ENCODE assay signal across 11 cellular contexts in genomic region chr19:18301718-18302111, GRCh38. TPM values are rescaled to one million over a fixed set of nuclear protein-coding genes. Genes with fewer than 3 reads are reported as not detected.
DNase-seq lines count a peak whose midpoint lies in the region; ATAC-seq, FAIRE-seq and TF ChIP-seq lines count a peak whose summit lies in the region.
"Had no signal": no experiment of that assay in that cellular context is flagged by ENCODE, and none has a peak within 500 bp of the region (broad histone marks: within the 10 kb centered on the region; RNA-seq: fewer than 3 reads in every experiment).

No MANE protein-coding gene starts in this region.

- TF ChIP-seq POLR2A in K562 (conservative IDR thresholded peaks at IDR 0.05), result no peak

- no peaks in the 10 kb centered on the region; the same call in 2 of the 3 replicates for H3K79me2 ChIP-seq in K562 (ENCODE audit: control insufficient read depth, insufficient read depth, low read length)

- TF ChIP-seq CTCF in left ventricle myocardium inferior (IDR thresholded peaks at IDR 0.05; ENCODE audit: borderline replicate concordance), result no peak
- no peak for TF ChIP-seq CTCF in K562 (IDR thresholded peaks at IDR 0.05 in 2 of 3, conservative IDR thresholded peaks at IDR 0.05 in 1 of 3; ENCODE audit: insufficient read depth in 2 of 3, low read depth in 1 of 3, low read length in 3 of 3)
- no peak for TF ChIP-seq CTCF in natural killer cell (IDR thresholded peaks at IDR 0.05)
- no peak for TF ChIP-seq CTCF in kidney (IDR thresholded peaks at IDR 0.05; ENCODE audit: borderline replicate concordance, extremely low read depth, insufficient read depth)

- H3K4me1 ChIP-seq in left ventricle myocardium inferior (peaks cover 64% of the 10 kb centered on the region), K562 (replicated peaks in 1 of 2; ENCODE audit: control insufficient read depth in 2 of 2, insufficient read depth in 2 of 2, low read length in 2 of 2) (peaks cover 32 to 53% of the 10 kb centered on the region in 2 experiments), kidney (ENCODE audit: control insufficient read depth in 1 of 2, insufficient read depth in 1 of 2, low read depth in 1 of 2, low read length in 2 of 2) (peaks cover 8 to 30% of the 10 kb centered on the region in 2 donors)

- no peaks in the 10 kb centered on the region for H3K27me3 Mint-ChIP-seq in natural killer cell (ENCODE audit: low read depth in 2 of 2)

- WGBS in K562 (ENCODE audit: insufficient coverage, low coverage, missing lambda C conversion rate), result 86% methylated on average over 4 of the region's 4 CpGs

- H2AFZ ChIP-seq in K562 (ENCODE audit: low read depth, low read length), result no peak overlapping the region

- peak overlapping the region; percentile 99 for H3K27ac ChIP-seq in left ventricle myocardium inferior (replicated peaks)
- H3K27ac ChIP-seq in K562 (ENCODE audit: extremely low read depth, low read depth, low read length), result no peak overlapping the region
- H3K27ac ChIP-seq in kidney (ENCODE audit: low read depth in 2 of 2, low read length in 2 of 2), result peak overlapping the region in 1 of 2 donors; percentile 43

- H3K4me3 ChIP-seq in left ventricle myocardium inferior, result no peak overlapping the region
- no peak overlapping the region for H3K4me3 ChIP-seq in K562
- H3K4me3 ChIP-seq in kidney (ENCODE audit: low read length in 2 of 2), result no peak overlapping the region

- intact Hi-C loops in left ventricle myocardium inferior (cut with micrococcal nuclease) (no loop called here), Right ventricle myocardium superior (cut with DNase I) (no loop called here), K562 (cut with micrococcal nuclease) (no loop called here), natural killer cell (cut with micrococcal nuclease) (no loop called here), kidney (cut with DNase I) (no loop called here), posterior cingulate gyrus (cut with DNase I) (no loop called here)

- no peaks in the 10 kb centered on the region for H3K36me3 Mint-ChIP-seq in natural killer cell

- 0 out of 4 replicates have a peak overlapping the region, but pooled peaks of 1 of the 2 experiments have one; percentile 24 for H3K9ac ChIP-seq in K562 (ENCODE audit: insufficient read depth in 1 of 2, low read depth in 2 of 2, low read length in 2 of 2)
- peak overlapping the region in 1 of 2 donors; percentile 58 for H3K9ac ChIP-seq in kidney (ENCODE audit: low read length in 2 of 2)

- peak overlapping the region; percentile 13 for H3K4me3 Mint-ChIP-seq in natural killer cell

- FAIRE-seq in K562 (lab: Jason Lieb, UNC), result no peak
- FAIRE-seq in kidney (lab: Jason Lieb, UNC), result no peak

- peaks cover 17 to 23% of the 10 kb centered on the region in 2 donors for H3K4me1 Mint-ChIP-seq in natural killer cell

- no peaks in the 10 kb centered on the region for H4K20me1 ChIP-seq in K562 (replicated peaks; ENCODE audit: control insufficient read depth, insufficient read depth, low read length)

- CTCF ChIA-PET in K562 (lab: Yijun Ruan, JAX; ENCODE audit: low intra/inter-chr PET ratio), result no interaction called here

- TF ChIP-seq EP300 in K562 (IDR thresholded peaks at IDR 0.05; ENCODE audit: low read length), result no peak

- in situ Hi-C loops in K562 (cut with MboI), result no loop called here

- H3K9me1 ChIP-seq in K562 (ENCODE audit: control insufficient read depth, insufficient read depth, low read length), result no peaks in the 10 kb centered on the region

- no TSS peak for BruUV-seq in K562 (replicated peaks; lab: Mats Ljungman, UMichigan)

- no peak overlapping the region for H3K4me2 ChIP-seq in K562 (ENCODE audit: insufficient read depth, low read length)

- ATAC-seq in Right ventricle myocardium superior (ENCODE audit: poor library complexity), result no peak
- ATAC-seq in K562, result no peak
- no peak for ATAC-seq in natural killer cell

- no peak for TF ChIP-seq RAD21 in K562 (CRISPR knock-in tag; conservative IDR thresholded peaks at IDR 0.05 in 1 of 2, IDR thresholded peaks at IDR 0.05 in 1 of 2)

- DNase-seq in left ventricle myocardium inferior, result no peak
- DNase-seq in Right ventricle myocardium superior, result no peak
- DNase-seq in K562 (ENCODE audit: extremely low read depth in 1 of 4, low spot score in 3 of 4), result no peak
- no peak for DNase-seq in natural killer cell
- no peak for DNase-seq in kidney
- no peak for DNase-seq in nucleus accumbens (lab: John Stamatoyannopoulos, UW)
- no peak for DNase-seq in posterior cingulate gyrus
- DNase-seq in NCI-H2107 (lab: John Stamatoyannopoulos, UW), result no peak
- DNase-seq: activated CD8-positive, alpha-beta memory T cell treated with anti-CD3 and anti-CD28 coated beads, Interleukin-2, amount 50 U/mL, for 4 hours; head of caudate nucleus; NCI-H524 treated with DMSO at 0.1 percent for 48 hours had no signal

- H3K36me3 ChIP-seq in left ventricle myocardium inferior, result no peaks in the 10 kb centered on the region
- peaks cover 10% of the 10 kb centered on the region; the same call in 1 of the 3 replicates for H3K36me3 ChIP-seq in K562 (ENCODE audit: control insufficient read depth, insufficient read depth, low read length)
- H3K36me3 ChIP-seq in kidney (ENCODE audit: control insufficient read depth in 1 of 2, insufficient read depth in 2 of 2, low read length in 2 of 2), result no peaks in the 10 kb centered on the region

- H3K27me3 ChIP-seq in left ventricle myocardium inferior (ENCODE audit: low read depth), result no peaks in the 10 kb centered on the region
- no peaks in the 10 kb centered on the region for H3K27me3 ChIP-seq in K562 (ENCODE audit: control insufficient read depth in 2 of 2, insufficient read depth in 2 of 2, low read length in 2 of 2)

- POLR2A ChIA-PET in K562 (lab: Yijun Ruan, JAX), result interaction anchor here (0.8 to 5.5 kb wide), 5 partner anchors 9 to 28 kb away, joined by 3 to 79 read pairs (median 15); partner anchors contain the start of genes IQCN, JUND and LSM4

- peak overlapping the region; percentile 49 to 74 for H3K27ac Mint-ChIP-seq in natural killer cell

- no peaks in the 10 kb centered on the region for H3K9me3 Mint-ChIP-seq in natural killer cell

- no peaks in the 10 kb centered on the region for H3K9me3 ChIP-seq in left ventricle myocardium inferior (replicated peaks)
- no peaks in the 10 kb centered on the region for H3K9me3 ChIP-seq in K562 (replicated peaks; ENCODE audit: control insufficient read depth, insufficient read depth, low read depth, low read length)
- H3K9me3 ChIP-seq in kidney (ENCODE audit: control insufficient read depth in 1 of 2, low read length in 2 of 2), result no peaks in the 10 kb centered on the region

RNA-seq across cellular contexts. Expression of gene JUND, which starts 20.3 kb away (rescaled TPM):
- total RNA-seq in left ventricle myocardium inferior (107 TPM), Right ventricle myocardium superior (107 TPM), K562 (2014; rRNA removed) (279 and 297 TPM in 2 replicates), K562 (2014; rRNA removed; fragmentation: Illumina TruSeq; extraction: Trizol) (17.4 and 22.6 TPM in 2 replicates), K562 (2015; rRNA removed; fragmentation: Illumina TruSeq; extraction: Trizol) (33.1 and 33.7 TPM in 2 replicates), K562 (2021) (245 and 286 TPM in 2 replicates), natural killer cell (1,000 to 10,000 TPM; 1,182 to 2,122 (median 1,520) TPM), kidney (181 TPM)
- total RNA-seq in K562 (2011; cell fraction: chromatin; rRNA removed; ENCODE audit: low replicate concordance), result 31.7 and 143 TPM in 2 replicates
- 201 and 240 TPM in 2 replicates for total RNA-seq in K562 (2011; cell fraction: nucleolus; rRNA removed)
- total RNA-seq in K562 (2011; cell fraction: nucleoplasm; rRNA removed), result 97.7 and 104 TPM in 2 replicates
- polyA plus RNA-seq in K562 (2011; rRNA removed) (74.2 and 83.0 TPM in 2 replicates), K562 (2014; fragmentation: Illumina TruSeq; extraction: Trizol) (42.3 and 63.5 TPM in 2 replicates), K562 (2014; fragmentation: Nextera tagmentation; extraction: Ambion mirVana) (10 to 100 TPM in 1 of 2 experiments, 1 to 10 TPM in 1; 6.4 to 11.8 TPM), K562 (2014; rRNA removed) (210 and 216 TPM in 2 replicates), kidney (ENCODE audit: insufficient read depth, low read depth, low replicate concordance) (117 TPM)
- polyA plus RNA-seq in K562 (2011; cell fraction: cytosol; rRNA removed), result 93.8 and 405 TPM in 2 replicates
- 78.6 and 150 TPM in 2 replicates for polyA plus RNA-seq in K562 (2011; cell fraction: nucleus; rRNA removed)
- polyA plus RNA-seq in K562 (2012), result 73.8 and 111 TPM in 2 replicates
- 27.0 and 65.5 TPM in 2 replicates for polyA minus RNA-seq in K562 (2011; rRNA and poly(A)+ RNA removed)
- 243 and 277 TPM in 2 replicates for polyA minus RNA-seq in K562 (2011; cell fraction: cytosol; rRNA and poly(A)+ RNA removed)
- 89.5 and 108 TPM in 2 replicates for polyA minus RNA-seq in K562 (2011; cell fraction: nucleus; rRNA and poly(A)+ RNA removed)

RNA-seq across cellular contexts. Expression of gene LSM4, which starts 21.2 kb away (rescaled TPM):
- total RNA-seq in left ventricle myocardium inferior, result 94.8 TPM
- 103 TPM for total RNA-seq in Right ventricle myocardium superior
- 34.5 and 96.0 TPM in 2 replicates for total RNA-seq in K562 (2011; cell fraction: chromatin; rRNA removed; ENCODE audit: low replicate concordance)
- total RNA-seq in K562 (2011; cell fraction: nucleolus; rRNA removed), result 110 and 120 TPM in 2 replicates
- 70.1 and 74.1 TPM in 2 replicates for total RNA-seq in K562 (2011; cell fraction: nucleoplasm; rRNA removed)
- total RNA-seq in K562 (2014; rRNA removed), result 763 and 822 TPM in 2 replicates
- total RNA-seq in K562 (2014; rRNA removed; fragmentation: Illumina TruSeq; extraction: Trizol), result 202 and 208 TPM in 2 replicates
- 273 and 275 TPM in 2 replicates for total RNA-seq in K562 (2015; rRNA removed; fragmentation: Illumina TruSeq; extraction: Trizol)
- 362 and 385 TPM in 2 replicates for total RNA-seq in K562 (2021)
- 188 and 201 TPM in 2 replicates for polyA plus RNA-seq in K562 (2011; rRNA removed)
- polyA plus RNA-seq in K562 (2011; cell fraction: cytosol; rRNA removed), result 294 and 432 TPM in 2 replicates
- polyA plus RNA-seq in K562 (2011; cell fraction: nucleus; rRNA removed), result 206 and 249 TPM in 2 replicates
- polyA plus RNA-seq in K562 (2012), result 245 and 279 TPM in 2 replicates
- polyA plus RNA-seq in K562 (2014; fragmentation: Illumina TruSeq; extraction: Trizol), result 126 and 203 TPM in 2 replicates
- 10 to 100 TPM; 11.9 to 29.7 TPM for polyA plus RNA-seq in K562 (2014; fragmentation: Nextera tagmentation; extraction: Ambion mirVana)
- 674 and 746 TPM in 2 replicates for polyA plus RNA-seq in K562 (2014; rRNA removed)
- polyA minus RNA-seq in K562 (2011; rRNA and poly(A)+ RNA removed), result 38.4 and 39.9 TPM in 2 replicates
- 64.5 and 67.5 TPM in 2 replicates for polyA minus RNA-seq in K562 (2011; cell fraction: cytosol; rRNA and poly(A)+ RNA removed)
- 48.1 and 57.9 TPM in 2 replicates for polyA minus RNA-seq in K562 (2011; cell fraction: nucleus; rRNA and poly(A)+ RNA removed)
- 10 to 100 TPM; 42.4 to 60.8 (median 44.8) TPM for total RNA-seq in natural killer cell
- total RNA-seq in kidney, result 87.7 TPM
- 245 TPM for polyA plus RNA-seq in kidney (ENCODE audit: insufficient read depth, low read depth, low replicate concordance)

RNA-seq across cellular contexts. Expression of gene IQCN, which starts 27.5 kb away (rescaled TPM):
- total RNA-seq in left ventricle myocardium inferior (0.49 TPM), Right ventricle myocardium superior (0.35 TPM), K562 (2014; rRNA removed) (0.04 and 0.05 TPM in 2 replicates), K562 (2014; rRNA removed; fragmentation: Illumina TruSeq; extraction: Trizol) (0.04 TPM in 1 of 2 replicates, not detected in the other), K562 (2015; rRNA removed; fragmentation: Illumina TruSeq; extraction: Trizol) (0.04 and 0.07 TPM in 2 replicates), K562 (2021) (0.07 and 0.16 TPM in 2 replicates), natural killer cell (10 to 100 TPM; 13.7 to 19.4 (median 15.6) TPM), kidney (6.3 TPM)
- 0.35 and 0.67 TPM in 2 replicates for total RNA-seq in K562 (2011; cell fraction: chromatin; rRNA removed; ENCODE audit: low replicate concordance)
- 0.17 and 0.39 TPM in 2 replicates for total RNA-seq in K562 (2011; cell fraction: nucleolus; rRNA removed)
- total RNA-seq in K562 (2011; cell fraction: nucleoplasm; rRNA removed), result 0.29 and 0.38 TPM in 2 replicates
- polyA plus RNA-seq in K562 (2011; rRNA removed) (0.01 and 0.03 TPM in 2 replicates), K562 (2014; fragmentation: Illumina TruSeq; extraction: Trizol) (0.01 and 0.03 TPM in 2 replicates), K562 (2014; fragmentation: Nextera tagmentation; extraction: Ambion mirVana) (not detected), K562 (2014; rRNA removed) (not detected in 2 replicates), kidney (ENCODE audit: insufficient read depth, low read depth, low replicate concordance) (0.82 TPM)
- 0.01 TPM in 1 of 2 replicates, not detected in the other for polyA plus RNA-seq in K562 (2011; cell fraction: cytosol; rRNA removed)
- polyA plus RNA-seq in K562 (2011; cell fraction: nucleus; rRNA removed), result 0.06 and 0.33 TPM in 2 replicates
- 0.05 and 0.35 TPM in 2 replicates for polyA plus RNA-seq in K562 (2012)
- polyA minus RNA-seq in K562 (2011; rRNA and poly(A)+ RNA removed), result 0.21 TPM in 1 of 2 replicates, not detected in the other
- polyA minus RNA-seq in K562 (2011; cell fraction: cytosol; rRNA and poly(A)+ RNA removed), result not detected in 2 replicates
- 0.22 and 0.27 TPM in 2 replicates for polyA minus RNA-seq in K562 (2011; cell fraction: nucleus; rRNA and poly(A)+ RNA removed)

RNA-seq across cellular contexts. Expression of gene PGPEP1, which starts 38.7 kb away (rescaled TPM):
- total RNA-seq in left ventricle myocardium inferior (38.8 TPM), Right ventricle myocardium superior (33.6 TPM), K562 (2014; rRNA removed) (29.5 and 33.8 TPM in 2 replicates), K562 (2014; rRNA removed; fragmentation: Illumina TruSeq; extraction: Trizol) (32.2 and 33.5 TPM in 2 replicates), K562 (2015; rRNA removed; fragmentation: Illumina TruSeq; extraction: Trizol) (37.3 and 38.5 TPM in 2 replicates), K562 (2021) (61.7 and 69.6 TPM in 2 replicates), natural killer cell (10 to 100 TPM; 69.1 to 73.3 (median 71.0) TPM), kidney (54.5 TPM)
- 44.2 and 152 TPM in 2 replicates for total RNA-seq in K562 (2011; cell fraction: chromatin; rRNA removed; ENCODE audit: low replicate concordance)
- 93.0 and 102 TPM in 2 replicates for total RNA-seq in K562 (2011; cell fraction: nucleolus; rRNA removed)
- 67.2 and 79.3 TPM in 2 replicates for total RNA-seq in K562 (2011; cell fraction: nucleoplasm; rRNA removed)
- polyA plus RNA-seq in K562 (2011; rRNA removed) (37.8 and 43.0 TPM in 2 replicates), K562 (2014; fragmentation: Illumina TruSeq; extraction: Trizol) (36.1 and 36.4 TPM in 2 replicates), K562 (2014; fragmentation: Nextera tagmentation; extraction: Ambion mirVana) (10 to 100 TPM in 1 of 2 experiments, 1 to 10 TPM in 1; 10.0 to 13.4 TPM), K562 (2014; rRNA removed) (32.1 and 33.5 TPM in 2 replicates), kidney (ENCODE audit: insufficient read depth, low read depth, low replicate concordance) (76.1 TPM)
- 33.8 and 35.3 TPM in 2 replicates for polyA plus RNA-seq in K562 (2011; cell fraction: cytosol; rRNA removed)
- polyA plus RNA-seq in K562 (2011; cell fraction: nucleus; rRNA removed), result 40.8 and 54.8 TPM in 2 replicates
- 28.3 and 41.7 TPM in 2 replicates for polyA plus RNA-seq in K562 (2012)
- polyA minus RNA-seq in K562 (2011; rRNA and poly(A)+ RNA removed), result 49.2 and 73.9 TPM in 2 replicates
- polyA minus RNA-seq in K562 (2011; cell fraction: cytosol; rRNA and poly(A)+ RNA removed), result 39.5 and 43.2 TPM in 2 replicates
- 33.0 and 37.7 TPM in 2 replicates for polyA minus RNA-seq in K562 (2011; cell fraction: nucleus; rRNA and poly(A)+ RNA removed)
